32 cellular contexts compared by ENCODE assay signal in the genomic region with DNA sequence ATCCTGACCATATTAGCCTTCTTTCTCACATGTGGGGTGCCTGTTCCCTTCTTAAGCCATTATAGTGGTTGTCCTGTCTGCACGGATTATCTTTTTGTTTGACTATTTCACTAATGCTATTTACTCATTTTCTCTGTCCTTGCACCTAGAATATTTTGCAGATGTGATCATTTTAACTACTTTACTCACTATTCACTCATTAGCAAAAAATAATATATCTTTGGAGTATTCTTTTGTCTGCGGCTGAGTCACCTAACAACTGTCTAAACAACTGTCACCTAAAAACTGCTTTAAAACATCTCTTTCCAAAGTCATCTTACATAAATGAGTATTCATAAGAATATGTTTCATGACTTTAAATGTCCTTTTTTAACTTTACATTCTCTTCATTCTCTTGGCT.
"Had no signal": no experiment of that assay in that cellular context is flagged by ENCODE, and none has a peak within 500 bp of the region (broad histone marks: within the 10 kb centered on the region; RNA-seq: fewer than 3 reads in every experiment).

No MANE protein-coding gene starts in this region.

- H3K9me3 Mint-ChIP-seq: nephron; neural crest cell; stimulated activated naive B cell treated with anti-CD40 and anti-IgM and Interleukin-4, amounts not matched to agents 10 μg/mL and 1 μg/mL and 100 μg/mL, for 72 hours had no signal

- H3K27ac ChIP-seq: left lung, pancreas, prostate gland, stomach, testis, thyroid gland, upper lobe of left lung, vagina had no signal

- H3K4me3 ChIP-seq: left lung, lung, mucosa of descending colon, pancreas, prostate gland, stomach, testis, thyroid gland, transverse colon, upper lobe of left lung, vagina had no signal

- H3K4me1 ChIP-seq: left lung, pancreas, prostate gland, stomach, testis, thyroid gland, upper lobe of left lung, vagina had no signal

- FAIRE-seq: islet of Langerhans, kidney, pancreas had no signal

- H3K27me3 ChIP-seq: left lung, stomach, testis, thyroid gland, transverse colon, upper lobe of left lung, vagina had no signal

- H3K36me3 Mint-ChIP-seq: immature natural killer cell; naive thymus-derived CD8-positive, alpha-beta T cell; stimulated activated naive B cell treated with anti-CD40 and anti-IgM and Interleukin-4, amounts not matched to agents 10 μg/mL and 1 μg/mL and 100 μg/mL, for 72 hours had no signal

- H3K27ac Mint-ChIP-seq: immature natural killer cell; naive thymus-derived CD8-positive, alpha-beta T cell; nephron; stimulated activated naive B cell treated with anti-CD40 and anti-IgM and Interleukin-4, amounts not matched to agents 10 μg/mL and 1 μg/mL and 100 μg/mL, for 72 hours had no signal

- DNase-seq: hypothalamus; immature natural killer cell; kidney; left colon; left lung; mesendoderm; midbrain; mucosa of descending colon; naive thymus-derived CD8-positive, alpha-beta T cell; nucleus accumbens; pancreas; posterior cingulate gyrus; retina; right cardiac atrium; stimulated activated CD4-positive, alpha-beta T cell treated with anti-CD3 and anti-CD28 coated beads, Interleukin-12 subunit alpha, Interleukin-12 subunit beta, amount 100 ng/mL, for 4 hours; stimulated activated CD4-positive, alpha-beta T cell treated with anti-CD3 and anti-CD28 coated beads, Interleukin-15, amount 100 ng/mL, for 24 hours; stimulated activated CD4-positive, alpha-beta T cell treated with anti-CD3 and anti-CD28 coated beads, Interleukin-2, amount 100 ng/mL, for 24 hours; stimulated activated CD4-positive, alpha-beta T cell treated with anti-CD3 and anti-CD28 coated beads, Interleukin-4, amount 100 ng/mL, for 1 hour; stimulated activated naive B cell treated with anti-CD40 and anti-IgM and Interleukin-4, amounts not matched to agents 10 μg/mL and 1 μg/mL and 100 μg/mL, for 72 hours; stimulated activated naive CD8-positive, alpha-beta T cell treated with anti-CD3 and anti-CD28 coated beads, Interleukin-15, Interleukin-2, amounts not matched to agents 100 U/mL and 50 U/mL, for 24 hours; stomach; testis; thyroid gland; transverse colon; upper lobe of left lung had no signal

- H3K9me3 ChIP-seq: left lung, mucosa of descending colon, pancreas, prostate gland, stomach, testis, thyroid gland, transverse colon, upper lobe of left lung, vagina had no signal

- H3K4me1 Mint-ChIP-seq: immature natural killer cell; naive thymus-derived CD8-positive, alpha-beta T cell; neural crest cell; stimulated activated naive B cell treated with anti-CD40 and anti-IgM and Interleukin-4, amounts not matched to agents 10 μg/mL and 1 μg/mL and 100 μg/mL, for 72 hours had no signal

- H3K4me3 Mint-ChIP-seq: immature natural killer cell; naive thymus-derived CD8-positive, alpha-beta T cell; nephron; neural crest cell; stimulated activated naive B cell treated with anti-CD40 and anti-IgM and Interleukin-4, amounts not matched to agents 10 μg/mL and 1 μg/mL and 100 μg/mL, for 72 hours had no signal

- H3K36me3 ChIP-seq: left lung, pancreas, prostate gland, stomach, thyroid gland, transverse colon, upper lobe of left lung, vagina had no signal

- ATAC-seq: left colon; left lung; mucosa of descending colon; naive thymus-derived CD8-positive, alpha-beta T cell; pancreas; sciatic nerve; stimulated activated naive B cell treated with anti-CD40 and anti-IgM and Interleukin-4, amounts not matched to agents 10 μg/mL and 1 μg/mL and 100 μg/mL, for 72 hours; stimulated activated naive CD8-positive, alpha-beta T cell treated with anti-CD3 and anti-CD28 coated beads, Interleukin-15, Interleukin-2, amounts not matched to agents 100 U/mL and 50 U/mL, for 24 hours had no signal
